In the genomic region with DNA sequence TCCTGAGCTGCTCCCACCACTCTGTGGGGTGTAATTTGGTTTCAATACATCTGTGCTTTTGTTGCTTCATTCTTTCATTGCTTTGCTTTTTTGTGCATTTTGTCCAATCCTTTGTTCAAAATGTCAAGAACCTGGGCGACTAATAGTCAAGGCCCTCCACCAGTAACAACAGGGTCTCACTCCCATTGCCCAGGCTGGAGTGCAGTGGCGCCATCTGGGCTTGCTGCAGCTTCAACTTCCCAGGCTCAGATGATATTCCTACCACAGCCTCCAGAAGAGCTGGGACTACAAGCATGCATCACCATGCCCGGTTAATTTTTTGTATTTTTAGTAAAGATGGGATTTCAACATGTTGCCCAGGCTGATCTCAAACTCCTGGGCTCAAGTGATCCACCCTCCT, we compare ENCODE assay signal across 26 cellular contexts.
"Had no signal": no experiment of that assay in that cellular context is flagged by ENCODE, and none has a peak within 500 bp of the region (broad histone marks: within the 10 kb centered on the region; RNA-seq: fewer than 3 reads in every experiment).

No MANE protein-coding gene starts in this region.

- H3K27me3 ChIP-seq: brain microvascular endothelial cell, gastrocnemius medialis, hepatocyte, right atrium auricular region, tibial nerve had no signal

- H3K36me3 ChIP-seq: brain microvascular endothelial cell, gastrocnemius medialis, right atrium auricular region had no signal

- H3K4me1 ChIP-seq: gastrocnemius medialis, right atrium auricular region had no signal

- ATAC-seq: activated T-cell treated with anti-CD3 and anti-CD28 coated beads, Interleukin-2, amount 50 U/mL, for 4 hours; activated T-helper 17 cell treated with anti-CD3 and anti-CD28 coated beads, Interleukin-2, amount 50 U/mL, for 72 hours; gastrocnemius medialis; left cardiac atrium; naive thymus-derived CD4-positive, alpha-beta T cell; stimulated activated naive B cell treated with anti-CD40 and anti-IgM and Interleukin-4, amounts not matched to agents 10 μg/mL and 1 μg/mL and 100 μg/mL, for 72 hours had no signal

- H3K27ac Mint-ChIP-seq: activated CD4-positive, alpha-beta memory T cell treated with anti-CD3 and anti-CD28 coated beads, Interleukin-2, amount 10 ng/mL, durations not matched to agents 7 days and 5 days; activated CD4-positive, alpha-beta T cell treated with anti-CD3 and anti-CD28 coated beads, Interleukin-2, amount 10 ng/mL, durations not matched to agents 7 days and 5 days; activated T-helper 17 cell treated with anti-CD3 and anti-CD28 coated beads, Interleukin-2, amount 50 U/mL, for 72 hours; dendritic cell treated with granulocyte-macrophage colony-stimulating factor and Interleukin-4, amounts not matched to agents 40 ng/mL and 50 ng/mL, for 4 days; naive thymus-derived CD4-positive, alpha-beta T cell; stimulated activated naive B cell treated with anti-CD40 and anti-IgM and Interleukin-4, amounts not matched to agents 10 μg/mL and 1 μg/mL and 100 μg/mL, for 72 hours had no signal

- H3K4me1 Mint-ChIP-seq: activated CD4-positive, alpha-beta memory T cell treated with anti-CD3 and anti-CD28 coated beads, Interleukin-2, amount 10 ng/mL, durations not matched to agents 7 days and 5 days; activated CD4-positive, alpha-beta T cell treated with anti-CD3 and anti-CD28 coated beads, Interleukin-2, amount 10 ng/mL, durations not matched to agents 7 days and 5 days; activated T-helper 17 cell treated with anti-CD3 and anti-CD28 coated beads, Interleukin-2, amount 50 U/mL, for 72 hours; naive thymus-derived CD4-positive, alpha-beta T cell; stimulated activated naive B cell treated with anti-CD40 and anti-IgM and Interleukin-4, amounts not matched to agents 10 μg/mL and 1 μg/mL and 100 μg/mL, for 72 hours had no signal

- H3K27ac ChIP-seq: brain microvascular endothelial cell, gastrocnemius medialis, hepatocyte, right atrium auricular region had no signal

- DNase-seq: activated CD4-positive, alpha-beta memory T cell treated with anti-CD3 and anti-CD28 coated beads, Interleukin-2, amount 10 ng/mL, durations not matched to agents 7 days and 5 days; activated CD4-positive, alpha-beta T cell treated with anti-CD3 and anti-CD28 coated beads for 1 hour; activated CD4-positive, alpha-beta T cell treated with anti-CD3 and anti-CD28 coated beads, Interleukin-2, amount 10 ng/mL, durations not matched to agents 7 days and 5 days; activated CD8-positive, alpha-beta memory T cell treated with anti-CD3 and anti-CD28 coated beads, Interleukin-2, amount 50 U/mL, for 48 hours; activated gamma-delta T cell treated with Interleukin-2 at 50 U/mL for 16 hours; activated naive CD4-positive, alpha-beta T cell treated with anti-CD3 and anti-CD28 coated beads, Interleukin-2, amount 50 U/mL, for 16 hours; activated T-cell treated with anti-CD3 and anti-CD28 coated beads, Interleukin-2, amount 50 U/mL, for 4 hours; amniotic stem cell; brain microvascular endothelial cell; caudate nucleus; gastrocnemius medialis; glutamatergic neuron; left cardiac atrium; mammary epithelial cell; naive thymus-derived CD4-positive, alpha-beta T cell; stimulated activated CD4-positive, alpha-beta T cell treated with anti-CD3 and anti-CD28 coated beads, Interleukin-1b, Interleukin-23, amount 100 ng/mL, for 48 hours; stimulated activated CD4-positive, alpha-beta T cell treated with anti-CD3 and anti-CD28 coated beads, Interleukin-4, amount 100 ng/mL, for 4 hours; stimulated activated CD8-positive, alpha-beta memory T cell treated with anti-CD3 and anti-CD28 coated beads, Interleukin-4, amount 100 ng/mL, for 48 hours; stimulated activated naive B cell treated with anti-CD40 and anti-IgM and Interleukin-4, amounts not matched to agents 10 μg/mL and 1 μg/mL and 100 μg/mL, for 72 hours had no signal

- H3K4me3 Mint-ChIP-seq: activated CD4-positive, alpha-beta memory T cell treated with anti-CD3 and anti-CD28 coated beads, Interleukin-2, amount 10 ng/mL, durations not matched to agents 7 days and 5 days; activated CD4-positive, alpha-beta T cell treated with anti-CD3 and anti-CD28 coated beads, Interleukin-2, amount 10 ng/mL, durations not matched to agents 7 days and 5 days; activated T-cell treated with anti-CD3 and anti-CD28 coated beads, Interleukin-2, amount 50 U/mL, for 4 hours; activated T-helper 17 cell treated with anti-CD3 and anti-CD28 coated beads, Interleukin-2, amount 50 U/mL, for 72 hours; dendritic cell treated with granulocyte-macrophage colony-stimulating factor and Interleukin-4, amounts not matched to agents 40 ng/mL and 50 ng/mL, for 4 days; naive thymus-derived CD4-positive, alpha-beta T cell; neural crest cell; stimulated activated naive B cell treated with anti-CD40 and anti-IgM and Interleukin-4, amounts not matched to agents 10 μg/mL and 1 μg/mL and 100 μg/mL, for 72 hours had no signal

- H3K4me3 ChIP-seq: gastrocnemius medialis, hepatocyte, right atrium auricular region, smooth muscle cell, tibial nerve had no signal
